ENCODE assay signal across 38 cellular contexts in genomic region chr20:14210146-14210545, GRCh38.
"Had no signal": no experiment of that assay in that cellular context is flagged by ENCODE, and none has a peak within 500 bp of the region (broad histone marks: within the 10 kb centered on the region; RNA-seq: fewer than 3 reads in every experiment).

No MANE protein-coding gene starts in this region.

- H3K4me2 ChIP-seq: SK-N-SH had no signal

- H3K4me3 Mint-ChIP-seq: activated CD4-positive, alpha-beta memory T cell treated with anti-CD3 and anti-CD28 coated beads for 36 hours; activated CD4-positive, alpha-beta T cell treated with anti-CD3 and anti-CD28 coated beads for 36 hours; activated CD4-positive, alpha-beta T cell treated with anti-CD3 and anti-CD28 coated beads, Interleukin-2, amount 10 ng/mL, durations not matched to agents 7 days and 5 days; activated CD8-positive, alpha-beta memory T cell treated with anti-CD3 and anti-CD28 coated beads, Interleukin-2, amount 10 ng/mL, durations not matched to agents 7 days and 5 days; activated naive CD4-positive, alpha-beta T cell treated with anti-CD3 and anti-CD28 coated beads, Interleukin-2, amount 50 U/mL, for 24 hours; activated naive CD8-positive, alpha-beta T cell treated with anti-CD3 and anti-CD28 coated beads, Interleukin-2, amount 10 ng/mL, durations not matched to agents 7 days and 5 days; T-helper 1 cell treated with Interleukin-12 subunit alpha and Interleukin-12 subunit beta and Interleukin-4 antibody, amounts not matched to agents 30 μg/mL and 1 μg/mL, for 36 hours; T-helper 2 cell treated with Interferon-gamma antibody and Interleukin-4, amounts not matched to agents 5 μg/mL and 100 μg/mL, for 36 hours; WTC11 had no signal

- H3K27me3 Mint-ChIP-seq: activated CD4-positive, alpha-beta memory T cell treated with anti-CD3 and anti-CD28 coated beads for 36 hours; activated CD4-positive, alpha-beta T cell treated with anti-CD3 and anti-CD28 coated beads for 36 hours; activated CD4-positive, alpha-beta T cell treated with anti-CD3 and anti-CD28 coated beads, Interleukin-2, amount 10 ng/mL, durations not matched to agents 7 days and 5 days; activated CD8-positive, alpha-beta memory T cell treated with anti-CD3 and anti-CD28 coated beads, Interleukin-2, amount 10 ng/mL, durations not matched to agents 7 days and 5 days; activated naive CD4-positive, alpha-beta T cell treated with anti-CD3 and anti-CD28 coated beads, Interleukin-2, amount 50 U/mL, for 24 hours; activated naive CD8-positive, alpha-beta T cell treated with anti-CD3 and anti-CD28 coated beads, Interleukin-2, amount 10 ng/mL, durations not matched to agents 7 days and 5 days had no signal

- H3K4me1 Mint-ChIP-seq: activated CD4-positive, alpha-beta T cell treated with anti-CD3 and anti-CD28 coated beads for 36 hours; activated CD4-positive, alpha-beta T cell treated with anti-CD3 and anti-CD28 coated beads, Interleukin-2, amount 10 ng/mL, durations not matched to agents 7 days and 5 days; activated CD8-positive, alpha-beta memory T cell treated with anti-CD3 and anti-CD28 coated beads, Interleukin-2, amount 10 ng/mL, durations not matched to agents 7 days and 5 days; activated naive CD4-positive, alpha-beta T cell treated with anti-CD3 and anti-CD28 coated beads, Interleukin-2, amount 50 U/mL, for 24 hours; activated naive CD8-positive, alpha-beta T cell treated with anti-CD3 and anti-CD28 coated beads, Interleukin-2, amount 10 ng/mL, durations not matched to agents 7 days and 5 days; WTC11 had no signal

- H3K36me3 ChIP-seq: ascending aorta, breast epithelium, Peyer's patch, SJSA1 had no signal

- H3K27me3 ChIP-seq: ascending aorta, breast epithelium, Peyer's patch, SJSA1 had no signal

- H3K27ac ChIP-seq: ascending aorta, breast epithelium, Peyer's patch, SJSA1 had no signal

- H3K9me3 ChIP-seq: ascending aorta, breast epithelium, Peyer's patch, SJSA1, SK-N-SH had no signal

- H3K9ac ChIP-seq: SK-N-SH had no signal

- H3K36me3 Mint-ChIP-seq: activated CD4-positive, alpha-beta memory T cell treated with anti-CD3 and anti-CD28 coated beads for 36 hours; activated CD8-positive, alpha-beta memory T cell treated with anti-CD3 and anti-CD28 coated beads, Interleukin-2, amount 10 ng/mL, durations not matched to agents 7 days and 5 days; activated naive CD4-positive, alpha-beta T cell treated with anti-CD3 and anti-CD28 coated beads, Interleukin-2, amount 50 U/mL, for 24 hours; activated naive CD8-positive, alpha-beta T cell treated with anti-CD3 and anti-CD28 coated beads, Interleukin-2, amount 10 ng/mL, durations not matched to agents 7 days and 5 days; WTC11 had no signal

- H3K4me3 ChIP-seq: ascending aorta, breast epithelium, K562, Peyer's patch, SJSA1 had no signal

- H3K4me1 ChIP-seq: ascending aorta, breast epithelium, Peyer's patch, SJSA1 had no signal

- ATAC-seq: activated CD4-positive, alpha-beta T cell treated with anti-CD3 and anti-CD28 coated beads for 36 hours; activated CD4-positive, CD25-positive, alpha-beta regulatory T cell treated with anti-CD3 and anti-CD28 coated beads, Interleukin-2, amount 50 U/mL, for 24 hours; activated CD8-positive, alpha-beta memory T cell treated with anti-CD3 and anti-CD28 coated beads, Interleukin-2, amount 10 ng/mL, durations not matched to agents 7 days and 5 days; K562; PC-3; WTC11 had no signal

- H3K9me3 Mint-ChIP-seq: activated CD4-positive, alpha-beta T cell treated with anti-CD3 and anti-CD28 coated beads, Interleukin-2, amount 10 ng/mL, durations not matched to agents 7 days and 5 days; activated naive CD4-positive, alpha-beta T cell treated with anti-CD3 and anti-CD28 coated beads, Interleukin-2, amount 50 U/mL, for 24 hours; WTC11 had no signal

- DNase-seq: activated CD4-positive, alpha-beta memory T cell treated with anti-CD3 and anti-CD28 coated beads for 36 hours; activated CD4-positive, alpha-beta T cell treated with anti-CD3 and anti-CD28 coated beads for 36 hours; activated CD4-positive, alpha-beta T cell treated with anti-CD3 and anti-CD28 coated beads, Interleukin-2, amount 10 ng/mL, durations not matched to agents 7 days and 5 days; activated CD8-positive, alpha-beta memory T cell treated with anti-CD3 and anti-CD28 coated beads for 24 hours; activated CD8-positive, alpha-beta memory T cell treated with anti-CD3 and anti-CD28 coated beads, Interleukin-2, amount 10 ng/mL, durations not matched to agents 7 days and 5 days; activated CD8-positive, alpha-beta memory T cell treated with anti-CD3 and anti-CD28 coated beads, Interleukin-2, amount 50 U/mL, for 48 hours; activated gamma-delta T cell; activated naive CD4-positive, alpha-beta T cell treated with Interleukin-2 at 50 U/mL for 16 hours; activated naive CD8-positive, alpha-beta T cell treated with anti-CD3 and anti-CD28 coated beads, Interleukin-2, amount 10 ng/mL, durations not matched to agents 7 days and 5 days; activated T-cell treated with anti-CD3 and anti-CD28 coated beads, Interleukin-2, amount 50 U/mL, for 1 hour; amygdala; cerebellar nuclear complex; IMR-90; NCI-H1105; NCI-H1417 treated with DMSO at 0.1 percent for 48 hours; NCI-H1694 treated with DMSO at 0.1 percent for 48 hours; NCI-H2029; NCI-H2171; NCI-H2227 treated with DMSO at 0.1 percent for 48 hours; NCI-H446; NCI-H510A treated with DMSO at 0.1 percent for 48 hours; NCI-H526 treated with DMSO at 0.1 percent for 48 hours; NK-92 treated with Interleukin-12 subunit alpha and Interleukin-12 subunit beta, amount 100 ng/mL, for 24 hours; PC-3; Peyer's patch; RPMI8226; SHP77 treated with DMSO at 0.1 percent for 48 hours; SK-N-SH had no signal

- H3K27ac Mint-ChIP-seq: activated CD4-positive, alpha-beta memory T cell treated with anti-CD3 and anti-CD28 coated beads for 36 hours; activated CD4-positive, alpha-beta T cell treated with anti-CD3 and anti-CD28 coated beads for 36 hours; activated CD4-positive, alpha-beta T cell treated with anti-CD3 and anti-CD28 coated beads, Interleukin-2, amount 10 ng/mL, durations not matched to agents 7 days and 5 days; activated CD8-positive, alpha-beta memory T cell treated with anti-CD3 and anti-CD28 coated beads, Interleukin-2, amount 10 ng/mL, durations not matched to agents 7 days and 5 days; activated naive CD4-positive, alpha-beta T cell treated with anti-CD3 and anti-CD28 coated beads, Interleukin-2, amount 50 U/mL, for 24 hours; activated naive CD8-positive, alpha-beta T cell treated with anti-CD3 and anti-CD28 coated beads, Interleukin-2, amount 10 ng/mL, durations not matched to agents 7 days and 5 days; activated T-helper 2 cell treated with anti-CD3 and anti-CD28 coated beads, Interferon-gamma antibody, Interleukin-2, Interleukin-4, amounts not matched to agents 10 μg/mL and 5 μg/mL and 100 μg/mL, durations not matched to agents 14 hours and 24 hours and 36 hours; T-helper 1 cell treated with Interleukin-12 subunit alpha and Interleukin-12 subunit beta and Interleukin-4 antibody, amounts not matched to agents 30 μg/mL and 1 μg/mL, for 36 hours; T-helper 2 cell treated with Interferon-gamma antibody and Interleukin-4, amounts not matched to agents 5 μg/mL and 100 μg/mL, for 36 hours; WTC11 had no signal
